7 cellular contexts compared by ENCODE assay signal in genomic region chr11:537622-538430, GRCh38. TPM values are rescaled to one million over a fixed set of nuclear protein-coding genes. Genes with fewer than 3 reads are reported as not detected.
A peak's percentile ranks its signal among the peaks of the same experiment; 100 is the strongest.
DNase-seq lines count a peak whose midpoint lies in the region; ATAC-seq and TF ChIP-seq lines count a peak whose summit lies in the region.

No MANE protein-coding gene starts in this region.

- peak overlapping the region; percentile 53 for H3K4me3 Mint-ChIP-seq in activated T-helper 1 cell treated with anti-CD3 and anti-CD28 coated beads, Interleukin-12 subunit alpha, Interleukin-12 subunit beta, Interleukin-2, Interleukin-4 antibody, amounts not matched to agents 30 ng/mL and 10 ng/mL and 1 ng/mL, durations not matched to agents 14 hours and 24 hours and 36 hours
- peak overlapping the region; percentile 97 for H3K4me3 Mint-ChIP-seq in stimulated activated memory B cell treated with anti-CD40 and anti-IgM and Interleukin-4, amounts not matched to agents 10 μg/mL and 1 μg/mL and 100 μg/mL, for 72 hours

- no peak overlapping the region for H3K9ac ChIP-seq in iPS-18a (ENCODE audit: low read length)

- ATAC-seq in stimulated activated memory B cell treated with anti-CD40 and anti-IgM and Interleukin-4, amounts not matched to agents 10 μg/mL and 1 μg/mL and 100 μg/mL, for 72 hours, result no peak
- ATAC-seq in GM18858 (IDR thresholded peaks at IDR 0.05; ENCODE audit: unreplicated experiment), result no peak
- no peak for ATAC-seq in SK-N-SH treated with all-trans-retinoic acid at 6 μM for 48 hours
- no peak for ATAC-seq in GM19397 (IDR thresholded peaks at IDR 0.05; ENCODE audit: unreplicated experiment)

- H3K27me3 Mint-ChIP-seq in activated T-helper 1 cell treated with anti-CD3 and anti-CD28 coated beads, Interleukin-12 subunit alpha, Interleukin-12 subunit beta, Interleukin-2, Interleukin-4 antibody, amounts not matched to agents 30 ng/mL and 10 ng/mL and 1 ng/mL, durations not matched to agents 14 hours and 24 hours and 36 hours (ENCODE audit: insufficient read depth), result no peaks in the 10 kb centered on the region
- H3K27me3 Mint-ChIP-seq in stimulated activated memory B cell treated with anti-CD40 and anti-IgM and Interleukin-4, amounts not matched to agents 10 μg/mL and 1 μg/mL and 100 μg/mL, for 72 hours, result no peaks in the 10 kb centered on the region

- no peaks in the 10 kb centered on the region for H3K9me3 Mint-ChIP-seq in activated T-helper 1 cell treated with anti-CD3 and anti-CD28 coated beads, Interleukin-12 subunit alpha, Interleukin-12 subunit beta, Interleukin-2, Interleukin-4 antibody, amounts not matched to agents 30 ng/mL and 10 ng/mL and 1 ng/mL, durations not matched to agents 14 hours and 24 hours and 36 hours
- H3K9me3 Mint-ChIP-seq in stimulated activated memory B cell treated with anti-CD40 and anti-IgM and Interleukin-4, amounts not matched to agents 10 μg/mL and 1 μg/mL and 100 μg/mL, for 72 hours, result no peaks in the 10 kb centered on the region

- POLR2A ChIA-PET in HEK293 (lab: Yijun Ruan, JAX), result no interaction called here

- H3K27ac ChIP-seq in HEK293 (ENCODE audit: extremely low read depth, low read depth, low read length), result no peak overlapping the region
- H3K27ac ChIP-seq in iPS-18a (ENCODE audit: low read length), result no peak overlapping the region

- H3K36me3 Mint-ChIP-seq in activated T-helper 1 cell treated with anti-CD3 and anti-CD28 coated beads, Interleukin-12 subunit alpha, Interleukin-12 subunit beta, Interleukin-2, Interleukin-4 antibody, amounts not matched to agents 30 ng/mL and 10 ng/mL and 1 ng/mL, durations not matched to agents 14 hours and 24 hours and 36 hours (ENCODE audit: low read depth), result peaks cover 1% of the 10 kb centered on the region
- H3K36me3 Mint-ChIP-seq in stimulated activated memory B cell treated with anti-CD40 and anti-IgM and Interleukin-4, amounts not matched to agents 10 μg/mL and 1 μg/mL and 100 μg/mL, for 72 hours, result no peaks in the 10 kb centered on the region

- TF ChIP-seq CTCF in HEK293 (tag by site-specific recombination; IDR thresholded peaks at IDR 0.05), result no peak

- no peak for DNase-seq in activated T-helper 1 cell treated with anti-CD3 and anti-CD28 coated beads, Interleukin-12 subunit alpha, Interleukin-12 subunit beta, Interleukin-2, Interleukin-4 antibody, amounts not matched to agents 30 ng/mL and 10 ng/mL and 1 ng/mL, durations not matched to agents 14 hours and 24 hours and 36 hours (ENCODE audit: low spot score)

- peak overlapping the region; percentile 40 for H3K27ac Mint-ChIP-seq in activated T-helper 1 cell treated with anti-CD3 and anti-CD28 coated beads, Interleukin-12 subunit alpha, Interleukin-12 subunit beta, Interleukin-2, Interleukin-4 antibody, amounts not matched to agents 30 ng/mL and 10 ng/mL and 1 ng/mL, durations not matched to agents 14 hours and 24 hours and 36 hours
- peak overlapping the region; percentile 97 for H3K27ac Mint-ChIP-seq in stimulated activated memory B cell treated with anti-CD40 and anti-IgM and Interleukin-4, amounts not matched to agents 10 μg/mL and 1 μg/mL and 100 μg/mL, for 72 hours

- peaks cover 28% of the 10 kb centered on the region for H3K27me3 ChIP-seq in iPS-18a (ENCODE audit: control insufficient read depth, insufficient read depth, low read length)

- peaks cover 0 to 16% of the 10 kb centered on the region in 2 experiments; a peak in 1 of 3 replicates for H3K36me3 ChIP-seq in HEK293 (ENCODE audit: control insufficient read depth in 2 of 2, insufficient read depth in 1 of 2, low read length in 2 of 2)
- no peaks in the 10 kb centered on the region for H3K36me3 ChIP-seq in iPS-18a (ENCODE audit: control insufficient read depth, low read depth, low read length)

- intact Hi-C loops in activated T-helper 1 cell treated with anti-CD3 and anti-CD28 coated beads, Interleukin-12 subunit alpha, Interleukin-12 subunit beta, Interleukin-2, Interleukin-4 antibody, amounts not matched to agents 30 ng/mL and 10 ng/mL and 1 ng/mL, durations not matched to agents 14 hours and 24 hours and 36 hours (cut with micrococcal nuclease), result loop anchor here (1.0 to 5.0 kb wide), 8 partner anchors 17 to 184 kb away; partner anchors contain the start of genes LMNTD2, PHRF1, PTDSS2 and RASSF7

- peaks cover 9% of the 10 kb centered on the region for H3K4me1 Mint-ChIP-seq in activated T-helper 1 cell treated with anti-CD3 and anti-CD28 coated beads, Interleukin-12 subunit alpha, Interleukin-12 subunit beta, Interleukin-2, Interleukin-4 antibody, amounts not matched to agents 30 ng/mL and 10 ng/mL and 1 ng/mL, durations not matched to agents 14 hours and 24 hours and 36 hours (ENCODE audit: low read depth)
- H3K4me1 Mint-ChIP-seq in stimulated activated memory B cell treated with anti-CD40 and anti-IgM and Interleukin-4, amounts not matched to agents 10 μg/mL and 1 μg/mL and 100 μg/mL, for 72 hours, result peaks cover 36% of the 10 kb centered on the region

- CTCF ChIA-PET in HEK293 (lab: Yijun Ruan, JAX), result interaction anchor here (1.3 kb wide), 1 partner anchor 17 kb away, joined by 3 read pairs; no protein-coding TSS in a partner anchor

- H3K9me3 ChIP-seq in HEK293 (ENCODE audit: control insufficient read depth, insufficient read depth, low read depth, low read length), result no peaks in the 10 kb centered on the region
- H3K9me3 ChIP-seq in iPS-18a (ENCODE audit: control insufficient read depth, low read depth, low read length), result no peaks in the 10 kb centered on the region

- H3K4me3 ChIP-seq in HEK293 (ENCODE audit: low read depth, low read length) (peak overlapping the region; percentile 20), iPS-18a (ENCODE audit: low read length) (peak overlapping the region; percentile 28)

- H3K4me1 ChIP-seq in HEK293 (ENCODE audit: control insufficient read depth, insufficient read depth, low read length) (no peaks in the 10 kb centered on the region), iPS-18a (ENCODE audit: control insufficient read depth, low read depth, low read length) (no peaks in the 10 kb centered on the region)

TF ChIP-seq in HEK293, 187 proteins besides CTCF, POLR2A, EP300 and RAD21 (continues in another document):
- no peak for TF ChIP-seq ATF2 (tag by site-specific recombination; IDR thresholded peaks at IDR 0.05; ENCODE audit: low read depth)

TF ChIP-seq in SK-N-SH treated with all-trans-retinoic acid at 6 μM for 48 hours, 23 proteins besides CTCF, POLR2A, EP300 and RAD21 (continues in another document):
- TF ChIP-seq ZC3H10 (CRISPR knock-in tag; IDR thresholded peaks at IDR 0.05) (no peak), ESRRG (CRISPR knock-in tag; IDR thresholded peaks at IDR 0.05) (no peak), TOX (CRISPR knock-in tag; IDR thresholded peaks at IDR 0.05; ENCODE audit: borderline replicate concordance) (no peak), ZNF8 (CRISPR knock-in tag; IDR thresholded peaks at IDR 0.05) (no peak), POU6F1 (CRISPR knock-in tag; IDR thresholded peaks at IDR 0.05; ENCODE audit: borderline replicate concordance, low read depth) (no peak), GLIS3 (CRISPR knock-in tag; IDR thresholded peaks at IDR 0.05) (no peak)

RNA-seq across cellular contexts. Expression of gene LRRC56, which starts 0.5 kb away (rescaled TPM):
- total RNA-seq in activated T-helper 1 cell treated with anti-CD3 and anti-CD28 coated beads, Interleukin-12 subunit alpha, Interleukin-12 subunit beta, Interleukin-2, Interleukin-4 antibody, amounts not matched to agents 30 ng/mL and 10 ng/mL and 1 ng/mL, durations not matched to agents 14 hours and 24 hours and 36 hours, result 1.8 and 2.2 TPM in 2 replicates

RNA-seq across cellular contexts. Expression of gene HRAS, which starts 2.5 kb away (rescaled TPM):
- total RNA-seq in activated T-helper 1 cell treated with anti-CD3 and anti-CD28 coated beads, Interleukin-12 subunit alpha, Interleukin-12 subunit beta, Interleukin-2, Interleukin-4 antibody, amounts not matched to agents 30 ng/mL and 10 ng/mL and 1 ng/mL, durations not matched to agents 14 hours and 24 hours and 36 hours, result 76.6 and 88.7 TPM in 2 replicates

RNA-seq across cellular contexts. Expression of gene LMNTD2, which starts 22.7 kb away (rescaled TPM):
- 0.47 and 0.64 TPM in 2 replicates for total RNA-seq in activated T-helper 1 cell treated with anti-CD3 and anti-CD28 coated beads, Interleukin-12 subunit alpha, Interleukin-12 subunit beta, Interleukin-2, Interleukin-4 antibody, amounts not matched to agents 30 ng/mL and 10 ng/mL and 1 ng/mL, durations not matched to agents 14 hours and 24 hours and 36 hours

RNA-seq across cellular contexts. Expression of gene RASSF7, which starts 22.9 kb away (rescaled TPM):
- total RNA-seq in activated T-helper 1 cell treated with anti-CD3 and anti-CD28 coated beads, Interleukin-12 subunit alpha, Interleukin-12 subunit beta, Interleukin-2, Interleukin-4 antibody, amounts not matched to agents 30 ng/mL and 10 ng/mL and 1 ng/mL, durations not matched to agents 14 hours and 24 hours and 36 hours, result 15.9 and 19.8 TPM in 2 replicates

RNA-seq across cellular contexts. Expression of gene RNH1, which starts 30.8 kb away (rescaled TPM):
- 123 and 126 TPM in 2 replicates for total RNA-seq in activated T-helper 1 cell treated with anti-CD3 and anti-CD28 coated beads, Interleukin-12 subunit alpha, Interleukin-12 subunit beta, Interleukin-2, Interleukin-4 antibody, amounts not matched to agents 30 ng/mL and 10 ng/mL and 1 ng/mL, durations not matched to agents 14 hours and 24 hours and 36 hours
